1 cellular context compared by ENCODE assay signal in genomic region chr2:152504618-152505017, GRCh38.
TF ChIP-seq lines count a peak whose summit lies in the region.

No MANE protein-coding gene starts in this region.

TF ChIP-seq in A549, 52 proteins besides CTCF, POLR2A, EP300 and RAD21 (continued from another document):
- TF ChIP-seq NFE2L2 (conservative IDR thresholded peaks at IDR 0.05; ENCODE audit: low read length): no peak; the same call in 1 of the 2 replicates
- no peak for TF ChIP-seq HOXB13 (CRISPR knock-in tag; IDR thresholded peaks at IDR 0.05; ENCODE audit: low read depth)
- no peak for TF ChIP-seq MAFK (IDR thresholded peaks at IDR 0.05; ENCODE audit: partially characterized antibody)
- no peak for TF ChIP-seq RFX5 (IDR thresholded peaks at IDR 0.05)
- TF ChIP-seq FOXS1 (CRISPR knock-in tag; IDR thresholded peaks at IDR 0.05): no peak
- TF ChIP-seq TFCP2L1 (CRISPR knock-in tag; IDR thresholded peaks at IDR 0.05): no peak
TF ChIP-seq in A549: peak in this region for 4.
